8 cellular contexts compared by ENCODE assay signal in the genomic region with DNA sequence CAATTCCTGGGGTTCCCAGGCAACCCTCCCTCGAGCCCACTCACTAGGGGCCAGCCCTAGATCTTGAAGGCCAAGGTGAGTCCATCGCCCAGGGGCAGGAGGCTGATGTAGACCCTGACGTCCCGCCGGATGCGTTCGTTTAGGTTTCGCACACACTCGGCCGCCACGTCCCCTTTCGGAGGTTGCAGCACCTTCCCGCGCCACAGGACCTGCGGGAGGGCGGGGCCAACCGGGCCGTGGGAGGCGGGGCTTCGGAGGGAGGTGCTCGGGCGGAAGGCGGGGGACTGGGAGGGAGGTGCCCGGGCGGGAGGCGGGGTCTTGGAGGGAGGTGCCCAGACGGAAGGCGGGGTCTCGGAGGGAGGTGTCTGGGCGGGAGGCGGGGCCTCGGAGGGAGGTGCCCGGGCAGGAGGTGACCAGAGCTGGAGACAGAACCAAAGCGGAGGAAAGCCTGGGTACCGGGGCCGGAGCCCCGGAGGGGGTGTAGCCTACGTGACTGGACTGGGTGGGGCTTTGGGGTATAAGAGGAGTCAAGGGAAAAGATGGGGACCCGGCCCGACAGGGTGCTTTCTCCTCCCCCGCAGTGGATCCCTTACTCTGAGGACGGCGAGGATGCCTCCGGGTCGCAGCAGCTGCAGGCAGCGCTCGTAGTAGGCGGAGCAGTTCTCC. TPM values are rescaled to one million over a fixed set of nuclear protein-coding genes. Genes with fewer than 3 reads are reported as not detected.
DNase-seq lines count a peak whose midpoint lies in the region; ATAC-seq and TF ChIP-seq lines count a peak whose summit lies in the region.

No MANE protein-coding gene starts in this region.

- peaks cover 36% of the 10 kb centered on the region for H3K36me3 Mint-ChIP-seq in activated CD4-positive, alpha-beta T cell treated with anti-CD3 and anti-CD28 coated beads, Interleukin-2, amount 10 ng/mL, durations not matched to agents 7 days and 5 days (ENCODE audit: low read depth)

- H3K27ac Mint-ChIP-seq in activated CD4-positive, alpha-beta T cell treated with anti-CD3 and anti-CD28 coated beads, Interleukin-2, amount 10 ng/mL, durations not matched to agents 7 days and 5 days: peak overlapping the region; percentile 92

- no peak for TF ChIP-seq CTCF in A673 (conservative IDR thresholded peaks at IDR 0.05; ENCODE audit: low read depth, low read length)
- no peak for TF ChIP-seq CTCF in coronary artery (IDR thresholded peaks at IDR 0.05)

- no peaks in the 10 kb centered on the region for H3K27me3 ChIP-seq in A673 (replicated peaks; ENCODE audit: insufficient read depth, low read depth, low read length, poor library complexity)

- H3K27me3 Mint-ChIP-seq in activated CD4-positive, alpha-beta T cell treated with anti-CD3 and anti-CD28 coated beads, Interleukin-2, amount 10 ng/mL, durations not matched to agents 7 days and 5 days: no peaks in the 10 kb centered on the region

- POLR2A ChIA-PET in A673 (lab: Charles Lee; ENCODE audit: low non-redundant PET): interaction anchor here (0.6 kb wide), 1 partner anchor 23 kb away, joined by 3 read pairs; no protein-coding TSS in a partner anchor
- POLR2A ChIA-PET in activated CD4-positive, alpha-beta T cell treated with anti-CD3 and anti-CD28 coated beads, Interleukin-2, amount 10 ng/mL, durations not matched to agents 7 days and 5 days (lab: Charles Lee): no interaction called here

- H3K9me3 Mint-ChIP-seq in activated CD4-positive, alpha-beta T cell treated with anti-CD3 and anti-CD28 coated beads, Interleukin-2, amount 10 ng/mL, durations not matched to agents 7 days and 5 days: no peaks in the 10 kb centered on the region

- BruUV-seq in A673 (replicated peaks; lab: Mats Ljungman, UMichigan): no TSS peak

- H3K4me3 Mint-ChIP-seq in activated CD4-positive, alpha-beta T cell treated with anti-CD3 and anti-CD28 coated beads, Interleukin-2, amount 10 ng/mL, durations not matched to agents 7 days and 5 days: peak overlapping the region; percentile 78

- H3K4me1 Mint-ChIP-seq in activated CD4-positive, alpha-beta T cell treated with anti-CD3 and anti-CD28 coated beads, Interleukin-2, amount 10 ng/mL, durations not matched to agents 7 days and 5 days: peaks cover 35% of the 10 kb centered on the region

- ATAC-seq in GM18873 (IDR thresholded peaks at IDR 0.05; ENCODE audit: low FRiP score, unreplicated experiment): peak; percentile 33
- peak; percentile 50 for ATAC-seq in HG03135 (IDR thresholded peaks at IDR 0.05; ENCODE audit: unreplicated experiment)
- peak; percentile 78 for ATAC-seq in left lobe of liver

- H3K4me3 ChIP-seq in A673 (ENCODE audit: low read depth, low read length, poor library complexity, severe bottlenecking): peak overlapping the region; percentile 62
- H3K4me3 ChIP-seq in coronary artery: peak overlapping the region; percentile 88

- CTCF ChIA-PET in A673 (lab: Charles Lee): interaction anchor here (0.9 kb wide), 1 partner anchor 46 kb away, joined by 6 read pairs; no protein-coding TSS in a partner anchor
- CTCF ChIA-PET in activated CD4-positive, alpha-beta T cell treated with anti-CD3 and anti-CD28 coated beads, Interleukin-2, amount 10 ng/mL, durations not matched to agents 7 days and 5 days (lab: Charles Lee): interaction anchor here (1.4 to 5.5 kb wide), 10 partner anchors 11 to 1348 kb away, joined by 4 to 55 read pairs (median 16); partner anchors contain the start of genes SAMD8 and VDAC2

- H3K36me3 ChIP-seq in A673 (ENCODE audit: insufficient read depth, low read length, poor library complexity, severe bottlenecking): peaks cover 34% of the 10 kb centered on the region

- DNase-seq in A673 (ENCODE audit: low spot score) (peak; percentile 93), NCI-H460 (ENCODE audit: extremely low read depth, low read depth) (peak; percentile 94), coronary artery (ENCODE audit: low spot score) (peak; percentile 96), left lobe of liver (ENCODE audit: low spot score) (peak; percentile 98)
- peak; percentile 97 for DNase-seq in activated CD4-positive, alpha-beta T cell treated with anti-CD3 and anti-CD28 coated beads, Interleukin-2, amount 10 ng/mL, durations not matched to agents 7 days and 5 days
- DNase-seq in stimulated activated CD4-positive, alpha-beta T cell treated with anti-CD3 and anti-CD28 coated beads, Interleukin-2, amount 100 ng/mL, for 24 hours: peak; percentile 98 to 99

- peak overlapping the region; percentile 38 for H3K27ac ChIP-seq in A673 (ENCODE audit: low read depth, low read length, poor library complexity, severe bottlenecking)
- peak overlapping the region; percentile 73 to 96 for H3K27ac ChIP-seq in coronary artery

- no peaks in the 10 kb centered on the region for H3K9me3 ChIP-seq in A673 (ENCODE audit: low read depth, low read length, poor library complexity, severe bottlenecking)

- H3K4me1 ChIP-seq in A673 (ENCODE audit: insufficient read depth, low read length, poor library complexity, severe bottlenecking): peaks cover 20% of the 10 kb centered on the region

- intact Hi-C loops in A673 (cut with micrococcal nuclease; ENCODE audit: unreplicated experiment): loop anchor here (2.0 to 10.0 kb wide), 5 partner anchors 23 to 1109 kb away; partner anchors contain the start of genes KAT6B, SAMD8 and VDAC2

RNA-seq across cellular contexts. Expression of gene COMTD1, which starts 1.6 kb away (rescaled TPM):
- total RNA-seq in A673 (2021): 3.4 and 3.8 TPM in 2 replicates
- 27.2 and 31.7 TPM in 2 replicates for total RNA-seq in NCI-H460 (2014; rRNA removed; shearing (Covaris generic))
- polyA plus RNA-seq in NCI-H460 (2014; cell fraction: nucleus; rRNA removed): 385 and 421 TPM in 2 replicates
- total RNA-seq in activated CD4-positive, alpha-beta T cell treated with anti-CD3 and anti-CD28 coated beads, Interleukin-2, amount 10 ng/mL, durations not matched to agents 7 days and 5 days: 10 to 100 TPM; 27.3 to 44.7 TPM
- total RNA-seq in left lobe of liver: 26.9 TPM

RNA-seq across cellular contexts. Expression of gene VDAC2, which starts 23.6 kb away (rescaled TPM):
- 307 and 328 TPM in 2 replicates for total RNA-seq in A673 (2021)
- 323 and 341 TPM in 2 replicates for total RNA-seq in NCI-H460 (2014; rRNA removed; shearing (Covaris generic))
- polyA plus RNA-seq in NCI-H460 (2014; cell fraction: nucleus; rRNA removed): 205 and 247 TPM in 2 replicates
- total RNA-seq in activated CD4-positive, alpha-beta T cell treated with anti-CD3 and anti-CD28 coated beads, Interleukin-2, amount 10 ng/mL, durations not matched to agents 7 days and 5 days: 100 to 1,000 TPM in 1 of 2 experiments, 10 to 100 TPM in 1; 98.6 to 122 TPM
- total RNA-seq in left lobe of liver: 47.8 TPM

Comparison
In these comparisons a context has a peak if more than half of its experiments do, and no peak if none do; other contexts are left out.
1. Peak in every context shown above with its lines: DNase-seq, ATAC-seq, H3K4me3 ChIP-seq and H3K27ac ChIP-seq.